ENCODE assay signal across 8 cellular contexts in the genomic region with DNA sequence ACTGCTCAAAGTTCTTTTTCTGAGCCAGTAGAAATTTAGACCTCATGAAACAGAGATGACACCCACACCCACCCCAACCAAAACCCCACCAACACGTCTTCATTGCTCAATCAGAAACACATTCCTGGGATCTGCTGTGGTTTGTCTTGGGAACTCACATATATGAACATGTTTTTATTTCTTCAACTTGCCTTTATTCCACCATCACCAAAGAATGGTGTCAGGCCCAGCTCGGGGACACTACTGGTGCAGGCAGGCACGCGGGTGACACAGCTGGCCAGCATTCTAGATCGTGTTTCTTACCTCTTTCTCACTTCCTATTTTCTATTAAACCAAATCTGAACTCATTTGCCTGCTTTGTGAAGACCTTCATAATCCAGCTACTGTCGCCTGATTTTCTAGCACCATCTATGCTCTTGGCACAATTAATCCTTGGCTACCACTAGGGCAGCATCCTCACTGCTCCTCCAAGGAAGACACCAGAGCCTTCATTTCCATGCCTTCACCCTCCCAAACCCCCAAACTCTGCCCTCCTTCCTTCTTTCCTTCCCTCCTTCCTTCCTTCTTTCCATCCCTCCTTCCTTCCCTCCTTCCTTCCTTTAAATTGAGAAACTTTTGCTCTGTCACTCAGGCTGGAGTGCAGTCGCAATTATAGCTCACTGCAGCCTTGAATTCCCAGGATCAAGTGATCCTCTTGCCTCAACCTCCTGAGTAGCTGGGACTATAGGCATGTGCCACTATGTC.
A peak's percentile ranks its signal among the peaks of the same experiment; 100 is the strongest.
DNase-seq lines count a peak whose midpoint lies in the region; ATAC-seq, FAIRE-seq and TF ChIP-seq lines count a peak whose summit lies in the region.

No MANE protein-coding gene starts in this region.

- H3K27me3 ChIP-seq in muscle layer of duodenum (ENCODE audit: low read depth, low read length): no peaks in the 10 kb centered on the region

- peaks cover 92% of the 10 kb centered on the region for H3K4me1 Mint-ChIP-seq in activated naive CD4-positive, alpha-beta T cell treated with anti-CD3 and anti-CD28 coated beads for 36 hours (ENCODE audit: low read depth)

- H3K36me3 Mint-ChIP-seq in activated naive CD4-positive, alpha-beta T cell treated with anti-CD3 and anti-CD28 coated beads for 36 hours (ENCODE audit: low read depth): peaks cover 6% of the 10 kb centered on the region

- no peak for TF ChIP-seq RAD21 in A549 (conservative IDR thresholded peaks at IDR 0.05 in 1 of 2, IDR thresholded peaks at IDR 0.05 in 1 of 2)

- no peak for TF ChIP-seq CTCF in A549 (IDR thresholded peaks at IDR 0.05)

- ATAC-seq in A549 (no peak), GM19043 (IDR thresholded peaks at IDR 0.05; ENCODE audit: low read depth, unreplicated experiment) (peak; percentile 34), HG03354 (IDR thresholded peaks at IDR 0.05; ENCODE audit: poor library complexity, severe bottlenecking, unreplicated experiment) (peak; percentile 33)

- H3K27me3 Mint-ChIP-seq in activated naive CD4-positive, alpha-beta T cell treated with anti-CD3 and anti-CD28 coated beads for 36 hours (ENCODE audit: low read depth): no peaks in the 10 kb centered on the region

- intact Hi-C loops in activated naive CD4-positive, alpha-beta T cell treated with anti-CD3 and anti-CD28 coated beads for 36 hours (cut with micrococcal nuclease): loop anchor here (1.0 kb wide), 1 partner anchor 9 kb away; no protein-coding TSS in a partner anchor

- TF ChIP-seq EP300 in A549 (IDR thresholded peaks at IDR 0.05): no peak

- H3K4me3 ChIP-seq in A549 (no peak overlapping the region), muscle layer of duodenum (ENCODE audit: low read depth in 1 of 2, low read length in 2 of 2) (no peak overlapping the region)

- H3K9me3 Mint-ChIP-seq in activated naive CD4-positive, alpha-beta T cell treated with anti-CD3 and anti-CD28 coated beads for 36 hours: no peaks in the 10 kb centered on the region

- peak overlapping the region; percentile 74 for H3K4me3 Mint-ChIP-seq in activated naive CD4-positive, alpha-beta T cell treated with anti-CD3 and anti-CD28 coated beads for 36 hours

- peak overlapping the region; percentile 99 for H3K27ac Mint-ChIP-seq in activated naive CD4-positive, alpha-beta T cell treated with anti-CD3 and anti-CD28 coated beads for 36 hours

- no peak overlapping the region for H3K27ac ChIP-seq in A549
- H3K27ac ChIP-seq in muscle layer of duodenum (ENCODE audit: low read length): peak overlapping the region; percentile 72

- peak overlapping the region; percentile 30; the same call in 1 of the 3 replicates for H3K4me2 ChIP-seq in A549

- H3K4me1 ChIP-seq in A549 (peaks cover 10% of the 10 kb centered on the region; the same call in 2 of the 3 replicates), muscle layer of duodenum (ENCODE audit: control insufficient read depth in 1 of 2, insufficient read depth in 2 of 2, low read length in 2 of 2) (peaks cover 13 to 14% of the 10 kb centered on the region in 2 donors)

- H3K9me3 ChIP-seq in A549 (no peaks in the 10 kb centered on the region), muscle layer of duodenum (ENCODE audit: control insufficient read depth in 1 of 2, low read length in 2 of 2) (no peaks in the 10 kb centered on the region)

- WGBS in A549 (ENCODE audit: missing lambda C conversion rate): 74% methylated on average over 7 of the region's 7 CpGs

- FAIRE-seq in A549 (lab: Jason Lieb, UNC): no peak

- DNase-seq in A549 (ENCODE audit: low read depth in 1 of 2, low spot score in 1 of 2) (no peak), NCI-H1930 (lab: John Stamatoyannopoulos, UW) (no peak), dermis blood vessel endothelial cell (no peak), DMS153 treated with DMSO at 0.1 percent for 48 hours (lab: John Stamatoyannopoulos, UW; ENCODE audit: unreplicated experiment) (no peak)
- peak; percentile 44 for DNase-seq in activated naive CD4-positive, alpha-beta T cell treated with anti-CD3 and anti-CD28 coated beads for 36 hours

- CTCF ChIA-PET in A549 (lab: Yijun Ruan, JAX): no interaction called here
- CTCF ChIA-PET in activated naive CD4-positive, alpha-beta T cell treated with anti-CD3 and anti-CD28 coated beads for 36 hours (lab: Charles Lee): interaction anchor here (0.7 to 2.2 kb wide), 10 partner anchors 13 to 180 kb away, joined by 3 to 11 read pairs (median 4); no protein-coding TSS in a partner anchor

- TF ChIP-seq POLR2A in A549 (IDR thresholded peaks at IDR 0.05; ENCODE audit: low read length): no peak

- POLR2A ChIA-PET in A549 (lab: Yijun Ruan, JAX): no interaction called here

- no peaks in the 10 kb centered on the region for H3K36me3 ChIP-seq in muscle layer of duodenum (ENCODE audit: control insufficient read depth in 1 of 2, insufficient read depth in 2 of 2, low read length in 2 of 2)

TF ChIP-seq in A549, 52 proteins besides CTCF, POLR2A, EP300 and RAD21:
- TF ChIP-seq TFCP2L1 (CRISPR knock-in tag; IDR thresholded peaks at IDR 0.05): no peak
- TF ChIP-seq, protein P1, sequence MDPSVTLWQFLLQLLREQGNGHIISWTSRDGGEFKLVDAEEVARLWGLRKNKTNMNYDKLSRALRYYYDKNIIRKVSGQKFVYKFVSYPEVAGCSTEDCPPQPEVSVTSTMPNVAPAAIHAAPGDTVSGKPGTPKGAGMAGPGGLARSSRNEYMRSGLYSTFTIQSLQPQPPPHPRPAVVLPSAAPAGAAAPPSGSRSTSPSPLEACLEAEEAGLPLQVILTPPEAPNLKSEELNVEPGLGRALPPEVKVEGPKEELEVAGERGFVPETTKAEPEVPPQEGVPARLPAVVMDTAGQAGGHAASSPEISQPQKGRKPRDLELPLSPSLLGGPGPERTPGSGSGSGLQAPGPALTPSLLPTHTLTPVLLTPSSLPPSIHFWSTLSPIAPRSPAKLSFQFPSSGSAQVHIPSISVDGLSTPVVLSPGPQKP (IDR thresholded peaks at IDR 0.05; ENCODE audit: low read depth, low read length): no peak
- TF ChIP-seq FOSB (CRISPR knock-in tag; IDR thresholded peaks at IDR 0.05): no peak
- no peak for TF ChIP-seq RCOR1 (IDR thresholded peaks at IDR 0.05; ENCODE audit: low read depth, low read length)
- no peak for TF ChIP-seq EHF (CRISPR knock-in tag; IDR thresholded peaks at IDR 0.05)
- TF ChIP-seq, protein P2, sequence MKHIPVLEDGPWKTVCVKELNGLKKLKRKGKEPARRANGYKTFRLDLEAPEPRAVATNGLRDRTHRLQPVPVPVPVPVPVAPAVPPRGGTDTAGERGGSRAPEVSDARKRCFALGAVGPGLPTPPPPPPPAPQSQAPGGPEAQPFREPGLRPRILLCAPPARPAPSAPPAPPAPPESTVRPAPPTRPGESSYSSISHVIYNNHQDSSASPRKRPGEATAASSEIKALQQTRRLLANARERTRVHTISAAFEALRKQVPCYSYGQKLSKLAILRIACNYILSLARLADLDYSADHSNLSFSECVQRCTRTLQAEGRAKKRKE (CRISPR knock-in tag; IDR thresholded peaks at IDR 0.05; ENCODE audit: low read depth): no peak
- TF ChIP-seq HOXB5 (CRISPR knock-in tag; IDR thresholded peaks at IDR 0.05): no peak
- no peak for TF ChIP-seq ESRRA (IDR thresholded peaks at IDR 0.05; ENCODE audit: borderline replicate concordance, low read length)
- no peak for TF ChIP-seq HOXA7 (CRISPR knock-in tag; IDR thresholded peaks at IDR 0.05)
- TF ChIP-seq, protein P3, sequence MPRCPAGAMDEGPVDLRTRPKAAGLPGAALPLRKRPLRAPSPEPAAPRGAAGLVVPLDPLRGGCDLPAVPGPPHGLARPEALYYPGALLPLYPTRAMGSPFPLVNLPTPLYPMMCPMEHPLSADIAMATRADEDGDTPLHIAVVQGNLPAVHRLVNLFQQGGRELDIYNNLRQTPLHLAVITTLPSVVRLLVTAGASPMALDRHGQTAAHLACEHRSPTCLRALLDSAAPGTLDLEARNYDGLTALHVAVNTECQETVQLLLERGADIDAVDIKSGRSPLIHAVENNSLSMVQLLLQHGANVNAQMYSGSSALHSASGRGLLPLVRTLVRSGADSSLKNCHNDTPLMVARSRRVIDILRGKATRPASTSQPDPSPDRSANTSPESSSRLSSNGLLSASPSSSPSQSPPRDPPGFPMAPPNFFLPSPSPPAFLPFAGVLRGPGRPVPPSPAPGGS (IDR thresholded peaks at IDR 0.05): no peak
- TF ChIP-seq RNF2 (IDR thresholded peaks at IDR 0.05; ENCODE audit: borderline replicate concordance, low read depth): no peak
- TF ChIP-seq, protein P4, sequence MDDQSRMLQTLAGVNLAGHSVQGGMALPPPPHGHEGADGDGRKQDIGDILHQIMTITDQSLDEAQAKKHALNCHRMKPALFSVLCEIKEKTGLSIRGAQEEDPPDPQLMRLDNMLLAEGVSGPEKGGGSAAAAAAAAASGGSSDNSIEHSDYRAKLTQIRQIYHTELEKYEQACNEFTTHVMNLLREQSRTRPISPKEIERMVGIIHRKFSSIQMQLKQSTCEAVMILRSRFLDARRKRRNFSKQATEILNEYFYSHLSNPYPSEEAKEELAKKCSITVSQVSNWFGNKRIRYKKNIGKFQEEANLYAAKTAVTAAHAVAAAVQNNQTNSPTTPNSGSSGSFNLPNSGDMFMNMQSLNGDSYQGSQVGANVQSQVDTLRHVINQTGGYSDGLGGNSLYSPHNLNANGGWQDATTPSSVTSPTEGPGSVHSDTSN (IDR thresholded peaks at IDR 0.05): no peak
- no peak for TF ChIP-seq KDM1A (IDR thresholded peaks at IDR 0.05; ENCODE audit: low read depth)
- TF ChIP-seq ZNF302 (CRISPR knock-in tag; IDR thresholded peaks at IDR 0.05): no peak
- TF ChIP-seq HOXB13 (CRISPR knock-in tag; IDR thresholded peaks at IDR 0.05; ENCODE audit: low read depth): no peak
- TF ChIP-seq FOXS1 (CRISPR knock-in tag; IDR thresholded peaks at IDR 0.05): no peak
- no peak for TF ChIP-seq JUNB (IDR thresholded peaks at IDR 0.05)
- no peak for TF ChIP-seq RARB (CRISPR knock-in tag; IDR thresholded peaks at IDR 0.05)

Comparison
In these comparisons a context has a peak if more than half of its experiments do, and no peak if none do; other contexts are left out.
1. ATAC-seq: peak in GM19043 (single experiment) and HG03354 (single experiment); none in A549 (0 of 2).